In the genomic region with DNA sequence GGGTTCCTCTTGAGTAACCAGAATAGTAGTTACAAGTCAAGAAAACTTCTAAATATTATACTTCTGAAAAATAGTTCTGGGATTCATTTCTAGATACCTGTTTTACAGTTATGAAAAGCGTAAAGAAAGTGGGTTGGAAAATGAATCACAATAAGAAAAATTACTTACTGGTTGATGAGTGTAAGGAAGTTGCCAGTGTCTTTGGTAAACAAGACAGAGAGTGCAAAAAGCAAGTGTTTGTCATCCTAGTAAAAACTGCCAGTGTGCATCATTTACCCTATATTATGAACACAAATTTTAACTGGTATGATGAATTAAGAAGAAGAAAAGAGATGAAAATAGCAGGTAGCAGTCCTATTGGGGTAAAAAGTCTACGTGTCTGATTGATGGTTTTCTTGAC, we compare ENCODE assay signal across 18 cellular contexts.
DNase-seq lines count a peak whose midpoint lies in the region; ATAC-seq, FAIRE-seq and TF ChIP-seq lines count a peak whose summit lies in the region.
"Had no signal": no experiment of that assay in that cellular context is flagged by ENCODE, and none has a peak within 500 bp of the region (broad histone marks: within the 10 kb centered on the region; RNA-seq: fewer than 3 reads in every experiment).

No MANE protein-coding gene starts in this region.

- peak; percentile 58 for FAIRE-seq in D721Med (lab: Jason Lieb, UNC)
- FAIRE-seq: H1 had no signal

- H3K36me3 Mint-ChIP-seq in activated T-cell treated with anti-CD3 and anti-CD28 coated beads, Interleukin-2, amount 50 U/mL, for 72 hours (ENCODE audit: insufficient read depth in 2 of 2), result peaks cover 0 to 1% of the 10 kb centered on the region in 2 donors
- H3K36me3 Mint-ChIP-seq in activated T-cell treated with anti-CD3 and anti-CD28 coated beads, Interleukin-2, amount 50 U/mL, for 4 hours (ENCODE audit: insufficient read depth), result peaks cover 22% of the 10 kb centered on the region
- H3K36me3 Mint-ChIP-seq in nephron progenitor cell (ENCODE audit: low read depth), result peaks cover 43% of the 10 kb centered on the region

- no peak overlapping the region for H3K27ac ChIP-seq in adrenal gland
- H3K27ac ChIP-seq: BLaER1 treated with 17β-estradiol and CSF1 and Interleukin-3, amounts not matched to agents 10 nM and 100 nM had no signal

- no peak for TF ChIP-seq POLR2A in adrenal gland (IDR thresholded peaks at IDR 0.05)

- H3K4me3 Mint-ChIP-seq in activated T-cell treated with anti-CD3 and anti-CD28 coated beads, Interleukin-2, amount 50 U/mL, for 72 hours, result peak overlapping the region in 1 of 2 donors; percentile 39
- no peak overlapping the region for H3K4me3 Mint-ChIP-seq in activated T-cell treated with anti-CD3 and anti-CD28 coated beads, Interleukin-2, amount 50 U/mL, for 4 hours
- H3K4me3 Mint-ChIP-seq in nephron progenitor cell, result no peak overlapping the region
- H3K4me3 Mint-ChIP-seq: B cell; CD8-positive, alpha-beta T cell had no signal

- no peaks in the 10 kb centered on the region for H3K9me3 ChIP-seq in adrenal gland (replicated peaks in 1 of 3)
- H3K9me3 ChIP-seq: BLaER1 treated with 17β-estradiol and CSF1 and Interleukin-3, amounts not matched to agents 10 nM and 100 nM; HAP-1 had no signal

- H3K4me1 Mint-ChIP-seq in activated T-cell treated with anti-CD3 and anti-CD28 coated beads, Interleukin-2, amount 50 U/mL, for 72 hours (ENCODE audit: low read depth), result peaks cover 10% of the 10 kb centered on the region
- no peaks in the 10 kb centered on the region for H3K4me1 Mint-ChIP-seq in activated T-cell treated with anti-CD3 and anti-CD28 coated beads, Interleukin-2, amount 50 U/mL, for 4 hours (ENCODE audit: low read depth)
- no peaks in the 10 kb centered on the region for H3K4me1 Mint-ChIP-seq in nephron progenitor cell

- H3K27me3 ChIP-seq in adrenal gland, result no peaks in the 10 kb centered on the region
- H3K27me3 ChIP-seq: BLaER1 treated with 17β-estradiol and CSF1 and Interleukin-3, amounts not matched to agents 10 nM and 100 nM had no signal

- intact Hi-C loops in adrenal gland (cut with DNase I), result no loop called here

- peak; percentile 83 to 94 for ATAC-seq in activated T-cell treated with anti-CD3 and anti-CD28 coated beads, Interleukin-2, amount 50 U/mL, for 72 hours (replicated peaks in 1 of 2)
- no peak for ATAC-seq in activated T-cell treated with anti-CD3 and anti-CD28 coated beads, Interleukin-2, amount 50 U/mL, for 4 hours
- ATAC-seq in HG02610 (IDR thresholded peaks at IDR 0.05; ENCODE audit: unreplicated experiment), result peak; percentile 41
- ATAC-seq: CD8-positive, alpha-beta T cell; GM12878 had no signal

- no peak for DNase-seq in activated T-cell treated with anti-CD3 and anti-CD28 coated beads, Interleukin-2, amount 50 U/mL, for 72 hours
- no peak for DNase-seq in activated T-cell treated with anti-CD3 and anti-CD28 coated beads, Interleukin-2, amount 50 U/mL, for 4 hours
- DNase-seq in D721Med (ENCODE audit: insufficient read length, low spot score) (no peak), nephron progenitor cell (no peak), adrenal gland (no peak), UCSD-AML1 (lab: John Stamatoyannopoulos, UW; ENCODE audit: unreplicated experiment) (no peak)
- DNase-seq: Calu3; CD8-positive, alpha-beta T cell; DMS 273 treated with DMSO at 0.1 percent for 48 hours; DMS53; DND-41; EL had no signal

- 91 to 100% (median 99%) methylated on average over 2 of the region's 2 CpGs for WGBS in adrenal gland, 4 donors

- TF ChIP-seq CTCF in D721Med (IDR thresholded peaks at IDR 0.05; ENCODE audit: insufficient read depth, missing control alignments) (no peak), nephron progenitor cell (IDR thresholded peaks at IDR 0.05) (no peak), adrenal gland (IDR thresholded peaks at IDR 0.05) (no peak)

- H3K27ac Mint-ChIP-seq in activated T-cell treated with anti-CD3 and anti-CD28 coated beads, Interleukin-2, amount 50 U/mL, for 72 hours, result peak overlapping the region; percentile 63
- H3K27ac Mint-ChIP-seq in nephron progenitor cell, result peak overlapping the region; percentile 24
- H3K27ac Mint-ChIP-seq: B cell; CD8-positive, alpha-beta T cell had no signal

- no peaks in the 10 kb centered on the region for H3K4me1 ChIP-seq in adrenal gland (replicated peaks in 1 of 2)
- H3K4me1 ChIP-seq: BLaER1 treated with 17β-estradiol and CSF1 and Interleukin-3, amounts not matched to agents 10 nM and 100 nM; HAP-1 had no signal

- H3K27me3 Mint-ChIP-seq in activated T-cell treated with anti-CD3 and anti-CD28 coated beads, Interleukin-2, amount 50 U/mL, for 72 hours (ENCODE audit: low read depth), result no peaks in the 10 kb centered on the region
- no peaks in the 10 kb centered on the region for H3K27me3 Mint-ChIP-seq in activated T-cell treated with anti-CD3 and anti-CD28 coated beads, Interleukin-2, amount 50 U/mL, for 4 hours (ENCODE audit: low read depth)
- H3K27me3 Mint-ChIP-seq in nephron progenitor cell (ENCODE audit: low read depth, poor library complexity), result no peaks in the 10 kb centered on the region
- H3K27me3 Mint-ChIP-seq: B cell had no signal

- no peaks in the 10 kb centered on the region for H3K9me3 Mint-ChIP-seq in activated T-cell treated with anti-CD3 and anti-CD28 coated beads, Interleukin-2, amount 50 U/mL, for 72 hours
- no peaks in the 10 kb centered on the region for H3K9me3 Mint-ChIP-seq in activated T-cell treated with anti-CD3 and anti-CD28 coated beads, Interleukin-2, amount 50 U/mL, for 4 hours
- H3K9me3 Mint-ChIP-seq in nephron progenitor cell, result no peaks in the 10 kb centered on the region
- H3K9me3 Mint-ChIP-seq: CD8-positive, alpha-beta T cell had no signal

- no peaks in the 10 kb centered on the region for H3K36me3 ChIP-seq in adrenal gland (replicated peaks in 1 of 2)

- H3K4me3 ChIP-seq in adrenal gland, result no peak overlapping the region
- H3K4me3 ChIP-seq: BLaER1 treated with 17β-estradiol and CSF1 and Interleukin-3, amounts not matched to agents 10 nM and 100 nM; GM12878; HAP-1 had no signal

Comparison
In these comparisons a context has a peak if more than half of its experiments do, and no peak if none do; other contexts are left out.
1. ATAC-seq: peak in activated T-cell treated with anti-CD3 and anti-CD28 coated beads, Interleukin-2, amount 50 U/mL, for 72 hours (2 of 2) and HG02610 (single experiment); none in activated T-cell treated with anti-CD3 and anti-CD28 coated beads, Interleukin-2, amount 50 U/mL, for 4 hours (0 of 2).